11 cellular contexts compared by ENCODE assay signal in the genomic region with DNA sequence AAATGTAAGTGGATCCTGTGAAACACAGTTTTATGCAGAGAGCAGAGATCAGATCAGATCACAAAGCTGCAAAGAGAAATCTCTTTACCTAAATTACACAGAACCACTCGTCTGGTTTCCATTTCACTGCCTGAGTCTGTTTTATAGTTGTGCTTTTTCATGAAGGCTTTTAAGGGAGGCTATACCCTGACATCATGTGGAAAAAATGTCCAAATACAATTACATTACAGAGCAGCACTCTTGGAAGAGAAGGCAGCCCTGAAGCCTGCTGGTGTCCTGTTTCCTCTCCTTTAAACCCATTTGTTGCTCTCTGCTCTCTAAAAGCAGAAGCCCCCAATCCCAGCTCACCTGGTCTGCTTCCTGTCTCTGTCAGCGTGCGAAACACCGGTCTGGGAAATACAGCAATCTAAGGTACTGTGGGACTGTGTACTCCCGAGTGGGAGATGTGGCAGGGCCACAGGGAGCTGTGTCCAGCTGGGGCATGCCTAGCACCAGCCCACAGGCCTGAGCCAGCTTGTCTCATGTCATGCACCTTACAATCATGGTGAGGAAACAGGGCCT. TPM values are rescaled to one million over a fixed set of nuclear protein-coding genes. Genes with fewer than 3 reads are reported as not detected.
A peak's percentile ranks its signal among the peaks of the same experiment; 100 is the strongest.
DNase-seq lines count a peak whose midpoint lies in the region; ATAC-seq lines count a peak whose summit lies in the region.
"Had no signal": no experiment of that assay in that cellular context is flagged by ENCODE, and none has a peak within 500 bp of the region (broad histone marks: within the 10 kb centered on the region; RNA-seq: fewer than 3 reads in every experiment).

No MANE protein-coding gene starts in this region.

- H3K27me3 ChIP-seq in right cardiac atrium (ENCODE audit: control insufficient read depth, insufficient read depth): no peaks in the 10 kb centered on the region

- ATAC-seq in right cardiac atrium: peak; percentile 65 to 76
- no peak for ATAC-seq in stimulated activated naive CD8-positive, alpha-beta T cell treated with anti-CD3 and anti-CD28 coated beads, Interleukin-15, amount 100 ng/mL, for 72 hours
- no peak for ATAC-seq in HG03175 (IDR thresholded peaks at IDR 0.05; ENCODE audit: unreplicated experiment)

- H3K4me3 Mint-ChIP-seq in stimulated activated naive CD8-positive, alpha-beta T cell treated with anti-CD3 and anti-CD28 coated beads, Interleukin-15, amount 100 ng/mL, for 72 hours: no peak overlapping the region
- H3K4me3 Mint-ChIP-seq: mesothelial cell of epicardium had no signal

- 42% methylated on average over 5 of the region's 5 CpGs for WGBS in right cardiac atrium

- H3K27ac Mint-ChIP-seq in stimulated activated naive CD8-positive, alpha-beta T cell treated with anti-CD3 and anti-CD28 coated beads, Interleukin-15, amount 100 ng/mL, for 72 hours: no peak overlapping the region
- H3K27ac Mint-ChIP-seq: mesothelial cell of epicardium had no signal

- no peaks in the 10 kb centered on the region for H3K4me1 Mint-ChIP-seq in stimulated activated naive CD8-positive, alpha-beta T cell treated with anti-CD3 and anti-CD28 coated beads, Interleukin-15, amount 100 ng/mL, for 72 hours

- H3K4me1 ChIP-seq in right cardiac atrium (ENCODE audit: control insufficient read depth, insufficient read depth, low read length): peaks cover 8% of the 10 kb centered on the region

- peak overlapping the region; percentile 91 for H3K27ac ChIP-seq in right cardiac atrium (ENCODE audit: low read length)
- H3K27ac ChIP-seq in skin epidermis: peak overlapping the region in 19 of 21 experiments; percentile 1 to 85 (median 62)

- H3K27me3 Mint-ChIP-seq in stimulated activated naive CD8-positive, alpha-beta T cell treated with anti-CD3 and anti-CD28 coated beads, Interleukin-15, amount 100 ng/mL, for 72 hours: no peaks in the 10 kb centered on the region

- no peaks in the 10 kb centered on the region for H3K9me3 ChIP-seq in right cardiac atrium (ENCODE audit: control insufficient read depth, low read length)

- no peak overlapping the region for H3K4me3 ChIP-seq in right cardiac atrium (ENCODE audit: low read length)
- no peak overlapping the region for H3K4me3 ChIP-seq in skin epidermis

- peak; percentile 32 for DNase-seq in H4 (ENCODE audit: low spot score)
- peak; percentile 84 for DNase-seq in astrocyte of the hippocampus (ENCODE audit: low read depth, low spot score)
- no peak for DNase-seq in right cardiac atrium
- no peak for DNase-seq in activated naive CD4-positive, alpha-beta T cell treated with anti-CD3 and anti-CD28 coated beads, Interleukin-2, amount 50 U/mL, for 16 hours
- no peak for DNase-seq in stimulated activated naive CD8-positive, alpha-beta T cell treated with anti-CD3 and anti-CD28 coated beads, Interleukin-15, amount 100 ng/mL, for 72 hours
- no peak for DNase-seq in NCI-H526 treated with DMSO at 0.1 percent for 48 hours (lab: John Stamatoyannopoulos, UW)
- DNase-seq: amygdala; stimulated activated CD8-positive, alpha-beta memory T cell treated with anti-CD3 and anti-CD28 coated beads, Interleukin-4, amount 100 ng/mL, for 48 hours had no signal

- intact Hi-C loops in right cardiac atrium (cut with DNase I): no loop called here

- H3K9me3 Mint-ChIP-seq in stimulated activated naive CD8-positive, alpha-beta T cell treated with anti-CD3 and anti-CD28 coated beads, Interleukin-15, amount 100 ng/mL, for 72 hours: no peaks in the 10 kb centered on the region
- H3K9me3 Mint-ChIP-seq: mesothelial cell of epicardium had no signal

RNA-seq across cellular contexts. Expression of a gene that starts 24.8 kb away (rescaled TPM):
- 1.2 and 2.1 TPM in 2 replicates for total RNA-seq in H4 (2014; rRNA removed; shearing (Covaris generic))
- 10 to 100 TPM; 62.1 to 73.0 (median 68.1) TPM for total RNA-seq in right cardiac atrium
- 40.3 TPM for polyA plus RNA-seq in right cardiac atrium

Comparison
In these comparisons a context has a peak if more than half of its experiments do, and no peak if none do; other contexts are left out.
1. DNase-seq: peak in H4 (single experiment) and astrocyte of the hippocampus (single experiment); none in right cardiac atrium (0 of 3), activated naive CD4-positive, alpha-beta T cell treated with anti-CD3 and anti-CD28 coated beads, Interleukin-2, amount 50 U/mL, for 16 hours (single experiment), stimulated activated naive CD8-positive, alpha-beta T cell treated with anti-CD3 and anti-CD28 coated beads, Interleukin-15, amount 100 ng/mL, for 72 hours (0 of 2) and NCI-H526 treated with DMSO at 0.1 percent for 48 hours (single experiment).
2. ATAC-seq: peak in right cardiac atrium (2 of 2); none in stimulated activated naive CD8-positive, alpha-beta T cell treated with anti-CD3 and anti-CD28 coated beads, Interleukin-15, amount 100 ng/mL, for 72 hours (single experiment) and HG03175 (single experiment).
3. RNA of a gene that starts 24.8 kb away (total RNA-seq): 62.1 to 73.0 TPM in right cardiac atrium; 1.2 to 2.1 TPM in H4; every median in the first group is over 10 times any median in the second.